ENCODE assay signal across 1 cellular context in genomic region chr2:174059875-174060226, GRCh38.
TF ChIP-seq lines count a peak whose summit lies in the region.

No MANE protein-coding gene starts in this region.

TF ChIP-seq in SK-N-SH treated with all-trans-retinoic acid at 6 μM for 48 hours, 23 proteins besides CTCF, POLR2A, EP300 and RAD21 (continued from another document):
- TF ChIP-seq TOX (CRISPR knock-in tag; IDR thresholded peaks at IDR 0.05; ENCODE audit: borderline replicate concordance) (no peak), TCF4 (CRISPR knock-in tag; IDR thresholded peaks at IDR 0.05; ENCODE audit: borderline replicate concordance) (no peak), SNAI2 (CRISPR knock-in tag; IDR thresholded peaks at IDR 0.05) (no peak), TSHZ2 (CRISPR knock-in tag; IDR thresholded peaks at IDR 0.05) (no peak)
